In genomic region chr1:40774266-40774998, GRCh38 we compare ENCODE assay signal across 8 cellular contexts. TPM values are rescaled to one million over a fixed set of nuclear protein-coding genes. Genes with fewer than 3 reads are reported as not detected.
DNase-seq lines count a peak whose midpoint lies in the region; ATAC-seq, FAIRE-seq and TF ChIP-seq lines count a peak whose summit lies in the region.

No MANE protein-coding gene starts in this region.

- H3K36me3 ChIP-seq in heart right ventricle: peaks cover 0 to 58% (median 20%) of the 10 kb centered on the region in 9 donors
- no peaks in the 10 kb centered on the region for H3K36me3 ChIP-seq in smooth muscle cell (ENCODE audit: low read depth)

- 29 to 51% methylated on average over 3 of the region's 3 CpGs for WGBS in heart right ventricle, 2 donors
- WGBS in smooth muscle cell (ENCODE audit: low lambda C conversion rate): 33% methylated on average over 3 of the region's 3 CpGs

- H2AFZ ChIP-seq in smooth muscle cell (ENCODE audit: low read depth): no peak overlapping the region

- H3K4me3 ChIP-seq in heart right ventricle (no peak overlapping the region), smooth muscle cell (no peak overlapping the region)

- no peaks in the 10 kb centered on the region for H4K20me1 ChIP-seq in smooth muscle cell (ENCODE audit: low read depth)

- peak overlapping the region; percentile 46 for H3K27ac Mint-ChIP-seq in activated T-helper 2 cell treated with anti-CD3 and anti-CD28 coated beads, Interferon-gamma antibody, Interleukin-2, Interleukin-4, amounts not matched to agents 10 μg/mL and 5 μg/mL and 100 μg/mL, durations not matched to agents 14 hours and 24 hours and 36 hours

- no peak for FAIRE-seq in RCC 7860 (lab: Jason Lieb, UNC)

- H3K9me3 Mint-ChIP-seq in activated T-helper 2 cell treated with anti-CD3 and anti-CD28 coated beads, Interferon-gamma antibody, Interleukin-2, Interleukin-4, amounts not matched to agents 10 μg/mL and 5 μg/mL and 100 μg/mL, durations not matched to agents 14 hours and 24 hours and 36 hours: peaks cover 10% of the 10 kb centered on the region

- peaks cover 5% of the 10 kb centered on the region for H3K4me1 Mint-ChIP-seq in activated T-helper 2 cell treated with anti-CD3 and anti-CD28 coated beads, Interferon-gamma antibody, Interleukin-2, Interleukin-4, amounts not matched to agents 10 μg/mL and 5 μg/mL and 100 μg/mL, durations not matched to agents 14 hours and 24 hours and 36 hours (ENCODE audit: low read depth)

- H3K9ac ChIP-seq in smooth muscle cell (ENCODE audit: low read depth): no peak overlapping the region

- H3K27me3 ChIP-seq in heart right ventricle: no peaks in the 10 kb centered on the region
- no peaks in the 10 kb centered on the region for H3K27me3 ChIP-seq in smooth muscle cell (ENCODE audit: low read depth)

- ATAC-seq in heart right ventricle: peak in 6 of 8 donors; percentile 36 to 58 (median 53)
- ATAC-seq in GM19467 (IDR thresholded peaks at IDR 0.05; ENCODE audit: unreplicated experiment): no peak

- no peak overlapping the region for H3K4me3 Mint-ChIP-seq in activated T-helper 2 cell treated with anti-CD3 and anti-CD28 coated beads, Interferon-gamma antibody, Interleukin-2, Interleukin-4, amounts not matched to agents 10 μg/mL and 5 μg/mL and 100 μg/mL, durations not matched to agents 14 hours and 24 hours and 36 hours (ENCODE audit: low read depth)

- intact Hi-C loops in activated T-helper 2 cell treated with anti-CD3 and anti-CD28 coated beads, Interferon-gamma antibody, Interleukin-2, Interleukin-4, amounts not matched to agents 10 μg/mL and 5 μg/mL and 100 μg/mL, durations not matched to agents 14 hours and 24 hours and 36 hours (cut with micrococcal nuclease): loop anchor here (1.0 kb wide), 1 partner anchor 76 kb away; no protein-coding TSS in a partner anchor
- intact Hi-C loops in heart right ventricle (cut with DNase I): loop anchor here in 7 of 10 donors (1.0 to 10.0 kb wide), 7 partner anchors 72 to 180 kb away; no protein-coding TSS in a partner anchor

- peak; percentile 14 for DNase-seq in NCI-H1694 treated with DMSO at 0.1 percent for 48 hours (lab: John Stamatoyannopoulos, UW)
- no peak for DNase-seq in NCI-H1694 (lab: John Stamatoyannopoulos, UW)
- DNase-seq in RPMI7951 (ENCODE audit: low read depth): peak; percentile 26
- peak; percentile 41 for DNase-seq in activated T-helper 2 cell treated with anti-CD3 and anti-CD28 coated beads, Interferon-gamma antibody, Interleukin-2, Interleukin-4, amounts not matched to agents 10 μg/mL and 5 μg/mL and 100 μg/mL, durations not matched to agents 14 hours and 24 hours and 36 hours (ENCODE audit: low spot score)
- DNase-seq in heart right ventricle: peak in 1 of 2 donors; percentile 55
- no peak for DNase-seq in smooth muscle cell (lab: John Stamatoyannopoulos, UW; ENCODE audit: unreplicated experiment)
- no peak for DNase-seq in RCC 7860 (ENCODE audit: low spot score)

- H3K4me1 ChIP-seq in heart right ventricle (peaks cover 0 to 13% (median 4%) of the 10 kb centered on the region in 9 donors), smooth muscle cell (ENCODE audit: low read depth) (no peaks in the 10 kb centered on the region)

- no peaks in the 10 kb centered on the region for H3K27me3 Mint-ChIP-seq in activated T-helper 2 cell treated with anti-CD3 and anti-CD28 coated beads, Interferon-gamma antibody, Interleukin-2, Interleukin-4, amounts not matched to agents 10 μg/mL and 5 μg/mL and 100 μg/mL, durations not matched to agents 14 hours and 24 hours and 36 hours (ENCODE audit: low read depth)

- H3F3A ChIP-seq in smooth muscle cell (ENCODE audit: low read depth): no peaks in the 10 kb centered on the region

- H3K4me2 ChIP-seq in smooth muscle cell: no peak overlapping the region

- TF ChIP-seq CTCF in heart right ventricle (IDR thresholded peaks at IDR 0.05) (peak; percentile 60 to 86 (median 82)), smooth muscle cell (IDR thresholded peaks at IDR 0.05; ENCODE audit: borderline replicate concordance, insufficient read depth, poor library complexity, severe bottlenecking) (peak; percentile 66)

- H3K9me3 ChIP-seq in heart right ventricle: peaks cover 0 to 17% (median 0%) of the 10 kb centered on the region in 11 donors
- no peaks in the 10 kb centered on the region for H3K9me3 ChIP-seq in smooth muscle cell (replicated peaks; ENCODE audit: low read depth)

- peaks cover 50% of the 10 kb centered on the region for H3K36me3 Mint-ChIP-seq in activated T-helper 2 cell treated with anti-CD3 and anti-CD28 coated beads, Interferon-gamma antibody, Interleukin-2, Interleukin-4, amounts not matched to agents 10 μg/mL and 5 μg/mL and 100 μg/mL, durations not matched to agents 14 hours and 24 hours and 36 hours (ENCODE audit: low read depth)

- H3K79me2 ChIP-seq in smooth muscle cell (ENCODE audit: low read depth): no peaks in the 10 kb centered on the region

- H3K27ac ChIP-seq in heart right ventricle (no peak overlapping the region), smooth muscle cell (ENCODE audit: low read depth) (no peak overlapping the region)

RNA-seq across cellular contexts. Expression of gene KCNQ4, which starts 9.2 kb away (rescaled TPM):
- total RNA-seq in RPMI7951 (2014; rRNA removed; shearing (Covaris generic)): not detected in 2 replicates
- 0.57 and 0.78 TPM in 2 replicates for total RNA-seq in activated T-helper 2 cell treated with anti-CD3 and anti-CD28 coated beads, Interferon-gamma antibody, Interleukin-2, Interleukin-4, amounts not matched to agents 10 μg/mL and 5 μg/mL and 100 μg/mL, durations not matched to agents 14 hours and 24 hours and 36 hours
- 1 to 10 TPM; 1.2 to 3.4 (median 2.1) TPM for total RNA-seq in heart right ventricle
- polyA plus RNA-seq in heart right ventricle: 1 to 10 TPM; 1.0 to 3.4 TPM
- 0.63 TPM in 1 of 2 replicates, not detected in the other for total RNA-seq in smooth muscle cell
- 0.06 and 0.17 TPM in 2 replicates for polyA plus RNA-seq in smooth muscle cell

Comparison
In these comparisons a context has a peak if more than half of its experiments do, and no peak if none do; other contexts are left out.
1. DNase-seq: peak in NCI-H1694 treated with DMSO at 0.1 percent for 48 hours (single experiment), RPMI7951 (single experiment) and activated T-helper 2 cell treated with anti-CD3 and anti-CD28 coated beads, Interferon-gamma antibody, Interleukin-2, Interleukin-4, amounts not matched to agents 10 μg/mL and 5 μg/mL and 100 μg/mL, durations not matched to agents 14 hours and 24 hours and 36 hours (single experiment); none in NCI-H1694 (single experiment), smooth muscle cell (single experiment) and RCC 7860 (single experiment).